Comparison of ENCODE assay signal across 1 cellular context in the genomic region with DNA sequence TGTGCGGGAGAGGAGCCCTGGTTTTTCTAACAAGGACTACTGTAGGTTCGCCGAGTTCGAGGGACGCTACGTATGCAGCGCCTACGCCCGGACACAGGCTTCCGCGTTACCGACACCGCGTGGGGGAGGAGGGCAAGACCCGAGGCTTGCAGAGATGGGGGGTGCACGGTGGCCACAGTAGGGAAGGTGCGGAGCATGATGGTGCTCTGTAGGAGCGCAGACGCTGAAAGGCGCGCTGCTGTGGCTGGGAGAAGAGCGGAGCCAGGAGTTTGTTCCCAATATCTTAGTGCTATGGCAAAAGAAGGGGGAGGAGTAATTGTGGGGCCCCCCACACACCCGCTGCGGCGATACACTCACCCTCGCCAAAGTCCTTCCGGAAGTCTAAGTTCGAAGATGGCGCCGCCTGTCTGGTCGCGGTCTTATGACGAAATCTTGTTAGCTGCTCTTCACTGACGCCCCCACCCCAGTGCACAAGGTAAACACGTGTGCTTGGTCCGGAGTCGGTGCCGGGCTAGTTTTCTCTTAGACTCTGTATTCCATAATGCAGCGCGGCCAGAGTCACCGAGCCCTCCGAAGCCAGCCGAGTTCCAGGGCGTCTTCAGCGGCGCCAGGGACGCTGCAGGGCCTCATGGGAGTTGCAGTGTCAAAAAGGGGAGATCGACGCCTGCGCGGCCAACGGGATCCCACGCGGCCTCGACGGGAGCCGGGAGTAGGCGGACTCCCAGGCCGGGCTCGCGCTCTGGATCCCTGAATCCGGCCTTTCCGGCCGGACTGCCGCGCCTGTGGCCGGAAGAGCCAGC.
A peak's percentile ranks its signal among the peaks of the same experiment; 100 is the strongest.
TF ChIP-seq lines count a peak whose summit lies in the region.

A gene with protein sequence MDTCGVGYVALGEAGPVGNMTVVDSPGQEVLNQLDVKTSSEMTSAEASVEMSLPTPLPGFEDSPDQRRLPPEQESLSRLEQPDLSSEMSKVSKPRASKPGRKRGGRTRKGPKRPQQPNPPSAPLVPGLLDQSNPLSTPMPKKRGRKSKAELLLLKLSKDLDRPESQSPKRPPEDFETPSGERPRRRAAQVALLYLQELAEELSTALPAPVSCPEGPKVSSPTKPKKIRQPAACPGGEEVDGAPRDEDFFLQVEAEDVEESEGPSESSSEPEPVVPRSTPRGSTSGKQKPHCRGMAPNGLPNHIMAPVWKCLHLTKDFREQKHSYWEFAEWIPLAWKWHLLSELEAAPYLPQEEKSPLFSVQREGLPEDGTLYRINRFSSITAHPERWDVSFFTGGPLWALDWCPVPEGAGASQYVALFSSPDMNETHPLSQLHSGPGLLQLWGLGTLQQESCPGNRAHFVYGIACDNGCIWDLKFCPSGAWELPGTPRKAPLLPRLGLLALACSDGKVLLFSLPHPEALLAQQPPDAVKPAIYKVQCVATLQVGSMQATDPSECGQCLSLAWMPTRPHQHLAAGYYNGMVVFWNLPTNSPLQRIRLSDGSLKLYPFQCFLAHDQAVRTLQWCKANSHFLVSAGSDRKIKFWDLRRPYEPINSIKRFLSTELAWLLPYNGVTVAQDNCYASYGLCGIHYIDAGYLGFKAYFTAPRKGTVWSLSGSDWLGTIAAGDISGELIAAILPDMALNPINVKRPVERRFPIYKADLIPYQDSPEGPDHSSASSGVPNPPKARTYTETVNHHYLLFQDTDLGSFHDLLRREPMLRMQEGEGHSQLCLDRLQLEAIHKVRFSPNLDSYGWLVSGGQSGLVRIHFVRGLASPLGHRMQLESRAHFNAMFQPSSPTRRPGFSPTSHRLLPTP (minus strand): TSS at position 383 of the 800 bp plus-strand sequence. CDS start 13,210 bp downstream, outside the sequence.

TF ChIP-seq in GM12878, 131 proteins besides CTCF, POLR2A, EP300 and RAD21 (continued from another document):
- peak; percentile 53; the same call in 1 of the 2 replicates for TF ChIP-seq POLR2AphosphoS2 (IDR thresholded peaks at IDR 0.05; ENCODE audit: low read depth, low read length)
- TF ChIP-seq NRF1 (conservative IDR thresholded peaks at IDR 0.05; ENCODE audit: low read depth, low read length), result peak; percentile 51
- TF ChIP-seq TCF3 (IDR thresholded peaks at IDR 0.05; ENCODE audit: borderline replicate concordance, insufficient read depth, low read depth, low read length), result no peak
- 0 out of 2 replicates have a peak, but pooled peaks have one; percentile 15 for TF ChIP-seq TCF12 (IDR thresholded peaks at IDR 0.05; ENCODE audit: low read depth, low read length)
- no peak for TF ChIP-seq FOS (IDR thresholded peaks at IDR 0.05; ENCODE audit: borderline replicate concordance, extremely low read depth, insufficient read length)
- no peak for TF ChIP-seq ZNF687 (IDR thresholded peaks at IDR 0.05)
- peak; percentile 97 for TF ChIP-seq KLF5 (IDR thresholded peaks at IDR 0.05; ENCODE audit: partially characterized antibody)
- peak; percentile 65; the same call in 1 of the 2 replicates for TF ChIP-seq EED (IDR thresholded peaks at IDR 0.05; ENCODE audit: low read depth)
- peak; percentile 65 for TF ChIP-seq GATAD2B (conservative IDR thresholded peaks at IDR 0.05; ENCODE audit: low read depth)
- peak; percentile 49; the same call in 1 of the 2 replicates for TF ChIP-seq ATF3 (IDR thresholded peaks at IDR 0.05; ENCODE audit: borderline replicate concordance, extremely low read depth, low read depth, low read length)
- no peak for TF ChIP-seq ZBTB11 (CRISPR knock-in tag; IDR thresholded peaks at IDR 0.05)
- no peak for TF ChIP-seq RBBP5 (conservative IDR thresholded peaks at IDR 0.05)
- TF ChIP-seq WRNIP1 (IDR thresholded peaks at IDR 0.05; ENCODE audit: borderline replicate concordance, low read depth, low read length), result no peak
